In the genomic region with DNA sequence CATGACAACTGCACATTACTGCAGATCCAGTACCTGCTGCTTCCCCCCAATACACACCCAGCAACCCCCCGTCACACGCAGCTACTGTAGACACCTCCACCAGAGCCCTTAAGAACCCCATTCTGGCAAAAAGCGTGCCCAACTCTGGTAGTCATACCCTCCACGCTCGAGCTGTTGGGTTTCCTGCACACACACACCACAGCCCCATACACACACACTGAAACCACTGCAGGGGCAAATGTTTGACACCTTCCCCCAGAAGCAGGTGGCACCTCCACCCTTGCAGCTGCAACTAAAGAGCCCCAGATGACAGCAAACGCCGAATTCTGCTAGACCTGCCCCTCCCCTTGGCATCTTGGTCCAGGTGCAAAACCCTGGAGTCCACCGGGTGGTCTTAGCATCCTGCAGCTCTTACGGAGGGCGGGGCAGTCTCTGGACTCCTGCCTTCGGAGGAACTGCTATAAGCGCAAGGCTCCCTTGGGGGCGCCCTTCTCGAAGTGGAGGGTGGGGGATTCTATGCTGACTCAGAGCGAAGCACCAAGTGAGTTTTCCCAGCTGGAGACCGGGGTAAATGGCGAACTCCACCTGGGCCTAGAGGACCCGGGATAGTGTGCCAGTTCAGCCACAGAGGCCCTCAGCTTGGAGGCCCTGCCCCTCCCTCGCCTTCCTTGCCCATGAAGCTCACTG, we compare ENCODE assay signal across 8 cellular contexts.
DNase-seq lines count a peak whose midpoint lies in the region; ATAC-seq and TF ChIP-seq lines count a peak whose summit lies in the region.
"Had no signal": no experiment of that assay in that cellular context is flagged by ENCODE, and none has a peak within 500 bp of the region (broad histone marks: within the 10 kb centered on the region; RNA-seq: fewer than 3 reads in every experiment).

No MANE protein-coding gene starts in this region.

- no peak overlapping the region for H3K27ac Mint-ChIP-seq in activated naive CD8-positive, alpha-beta T cell treated with anti-CD3 and anti-CD28 coated beads, Interleukin-2, amount 50 U/mL, for 24 hours
- no peak overlapping the region for H3K27ac Mint-ChIP-seq in nephron progenitor cell

- H3K36me3 Mint-ChIP-seq in activated naive CD8-positive, alpha-beta T cell treated with anti-CD3 and anti-CD28 coated beads, Interleukin-2, amount 50 U/mL, for 24 hours (ENCODE audit: low read depth): no peaks in the 10 kb centered on the region
- no peaks in the 10 kb centered on the region for H3K36me3 Mint-ChIP-seq in nephron progenitor cell (ENCODE audit: low read depth)

- peak overlapping the region; percentile 83 for H3K4me3 ChIP-seq in HUES6 (ENCODE audit: low read depth, low read length)
- H3K4me3 ChIP-seq: lung had no signal

- peak; percentile 90 for DNase-seq in ELF-1 (ENCODE audit: low read depth, low spot score)
- no peak for DNase-seq in activated naive CD8-positive, alpha-beta T cell treated with anti-CD3 and anti-CD28 coated beads, Interleukin-2, amount 50 U/mL, for 24 hours
- DNase-seq in nephron progenitor cell: peak; percentile 65
- no peak for DNase-seq in NCI-H1930 (lab: John Stamatoyannopoulos, UW)
- DNase-seq in effector CD8-positive, alpha-beta T cell (lab: John Stamatoyannopoulos, UW): no peak

- H3K4me3 Mint-ChIP-seq in activated naive CD8-positive, alpha-beta T cell treated with anti-CD3 and anti-CD28 coated beads, Interleukin-2, amount 50 U/mL, for 24 hours: peak overlapping the region; percentile 50
- H3K4me3 Mint-ChIP-seq in nephron progenitor cell: peak overlapping the region; percentile 87

- no peaks in the 10 kb centered on the region for H3K9me3 ChIP-seq in HUES6 (ENCODE audit: control insufficient read depth, insufficient read depth, low read depth, low read length)

- H3K27me3 Mint-ChIP-seq in activated naive CD8-positive, alpha-beta T cell treated with anti-CD3 and anti-CD28 coated beads, Interleukin-2, amount 50 U/mL, for 24 hours: peaks cover 31% of the 10 kb centered on the region
- H3K27me3 Mint-ChIP-seq in nephron progenitor cell (ENCODE audit: low read depth, poor library complexity): peaks cover 52% of the 10 kb centered on the region

- no peak overlapping the region for H3K27ac ChIP-seq in HUES6 (ENCODE audit: low read depth, low read length)

- TF ChIP-seq CTCF in nephron progenitor cell (IDR thresholded peaks at IDR 0.05): peak; percentile 44

- no peak overlapping the region for H3K9ac ChIP-seq in HUES6 (ENCODE audit: low read length)

- peak; percentile 25 for ATAC-seq in activated naive CD8-positive, alpha-beta T cell treated with anti-CD3 and anti-CD28 coated beads, Interleukin-2, amount 50 U/mL, for 24 hours
- ATAC-seq in HG02973 (IDR thresholded peaks at IDR 0.05; ENCODE audit: unreplicated experiment): no peak

- peaks cover 81% of the 10 kb centered on the region for H3K27me3 ChIP-seq in HUES6 (ENCODE audit: control insufficient read depth, insufficient read depth, low read length)

- H3K4me1 Mint-ChIP-seq in activated naive CD8-positive, alpha-beta T cell treated with anti-CD3 and anti-CD28 coated beads, Interleukin-2, amount 50 U/mL, for 24 hours: peaks cover 18% of the 10 kb centered on the region
- peaks cover 28% of the 10 kb centered on the region for H3K4me1 Mint-ChIP-seq in nephron progenitor cell

- H3K36me3 ChIP-seq in HUES6 (ENCODE audit: control insufficient read depth, insufficient read depth, low read length): no peaks in the 10 kb centered on the region

- H3K4me1 ChIP-seq in HUES6 (ENCODE audit: control insufficient read depth, insufficient read depth, low read length): peaks cover 33% of the 10 kb centered on the region

- no peaks in the 10 kb centered on the region for H3K9me3 Mint-ChIP-seq in activated naive CD8-positive, alpha-beta T cell treated with anti-CD3 and anti-CD28 coated beads, Interleukin-2, amount 50 U/mL, for 24 hours
- H3K9me3 Mint-ChIP-seq in nephron progenitor cell: peaks cover 12% of the 10 kb centered on the region

Comparison
In these comparisons a context has a peak if more than half of its experiments do, and no peak if none do; other contexts are left out.
1. DNase-seq: peak in ELF-1 (single experiment) and nephron progenitor cell (single experiment); none in activated naive CD8-positive, alpha-beta T cell treated with anti-CD3 and anti-CD28 coated beads, Interleukin-2, amount 50 U/mL, for 24 hours (single experiment), NCI-H1930 (0 of 2) and effector CD8-positive, alpha-beta T cell (single experiment).